ENCODE assay signal across 8 cellular contexts in the genomic region with DNA sequence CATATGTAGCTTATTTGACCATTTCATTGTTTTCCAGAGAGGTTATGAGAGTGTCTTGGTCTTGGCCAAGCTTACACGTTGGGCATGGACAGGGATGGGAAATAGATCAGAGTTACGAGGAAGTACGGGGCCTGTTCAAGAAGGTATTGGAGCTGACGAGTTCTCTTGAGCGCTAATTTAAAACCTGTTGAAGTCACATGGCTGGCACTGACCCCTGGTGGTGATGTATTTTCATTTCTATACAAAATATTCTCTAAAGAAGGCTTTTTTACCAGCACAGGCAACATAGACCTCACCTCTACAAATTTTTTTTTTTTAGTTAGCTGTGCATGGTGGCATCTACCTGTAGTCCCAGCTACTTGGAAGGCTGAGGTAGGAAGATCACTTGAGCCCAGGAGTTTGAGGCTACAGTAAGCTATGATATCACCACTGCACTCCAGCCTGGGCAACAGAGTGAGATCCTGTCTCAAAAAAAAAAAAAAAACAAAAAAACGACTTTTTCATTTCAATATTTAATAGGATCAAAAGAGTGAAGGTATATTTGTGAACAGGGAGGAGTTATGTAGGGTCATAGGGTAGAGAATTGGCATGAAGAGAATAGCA. TPM values are rescaled to one million over a fixed set of nuclear protein-coding genes. Genes with fewer than 3 reads are reported as not detected.
DNase-seq lines count a peak whose midpoint lies in the region; ATAC-seq and TF ChIP-seq lines count a peak whose summit lies in the region.

No MANE protein-coding gene starts in this region.

- TF ChIP-seq POLR2A in GM18505 (IDR thresholded peaks at IDR 0.05; ENCODE audit: borderline replicate concordance, extremely low read depth, insufficient read depth, insufficient read length): no peak

- peak; percentile 67 for TF ChIP-seq CTCF in VCaP (conservative IDR thresholded peaks at IDR 0.05)

- DNase-seq in AG08396 (ENCODE audit: low spot score) (peak; percentile 35), LoVo (ENCODE audit: low spot score) (peak; percentile 33), left lobe of liver (ENCODE audit: low spot score) (no peak)
- peak; percentile 66 for DNase-seq in central memory CD4-positive, alpha-beta T cell
- peak; percentile 61 for DNase-seq in stimulated activated CD8-positive, alpha-beta memory T cell treated with anti-CD3 and anti-CD28 coated beads, Interleukin-4, amount 100 ng/mL, for 48 hours

- no peak overlapping the region for H3K27ac ChIP-seq in VCaP

- ATAC-seq in GM18505 (IDR thresholded peaks at IDR 0.05; ENCODE audit: unreplicated experiment) (peak; percentile 53), left lobe of liver (peak; percentile 56), HG02970 (IDR thresholded peaks at IDR 0.05; ENCODE audit: low FRiP score, unreplicated experiment) (no peak)

RNA-seq across cellular contexts. Expression of a gene that starts 19.6 kb away (rescaled TPM):
- total RNA-seq in left lobe of liver: 303 TPM
